In the genomic region with DNA sequence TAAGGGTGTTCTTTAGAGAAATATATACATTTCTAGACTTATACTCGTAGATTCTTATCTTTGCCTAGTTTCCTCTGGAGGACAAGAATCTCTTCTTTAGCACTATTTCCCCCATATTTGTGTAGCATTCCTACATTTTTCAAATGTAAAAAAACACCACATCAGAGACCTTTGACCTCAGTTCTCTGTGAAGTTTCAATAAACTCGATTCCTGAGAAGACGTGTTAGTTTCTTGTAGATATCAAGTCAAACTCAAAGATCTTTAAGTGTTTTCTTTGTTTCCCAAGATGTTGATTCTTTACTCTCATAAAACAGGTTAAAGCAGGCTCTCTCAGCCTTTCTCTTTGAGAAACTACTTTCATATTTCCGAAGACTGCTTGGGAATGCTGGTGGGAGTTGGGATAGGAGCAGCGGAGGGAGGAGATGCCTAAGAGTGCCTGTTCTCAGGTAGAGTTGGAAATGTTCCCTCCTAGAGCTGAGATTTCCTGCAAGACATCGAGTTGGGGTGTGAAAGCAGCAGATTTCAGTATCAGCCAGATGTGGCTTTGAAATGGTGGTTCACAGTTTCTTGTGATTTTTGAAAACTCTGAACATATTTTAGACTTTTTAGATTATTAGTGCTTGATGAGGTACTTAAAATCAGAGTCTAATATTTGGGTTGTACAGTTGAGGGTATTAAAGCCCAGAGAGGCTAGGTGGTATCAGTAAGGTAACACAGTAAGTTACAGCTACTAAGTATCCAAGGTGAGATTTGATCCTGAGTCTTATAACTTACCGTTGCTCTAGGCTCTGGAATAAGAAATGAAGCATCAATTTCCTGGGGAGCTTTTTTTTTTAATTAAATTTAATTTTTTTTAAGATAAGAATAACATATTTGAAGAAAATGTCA, we compare ENCODE assay signal across 1 cellular context.
TF ChIP-seq lines count a peak whose summit lies in the region.

No MANE protein-coding gene starts in this region.

TF ChIP-seq in GM12878, 131 proteins besides CTCF, POLR2A, EP300 and RAD21:
- TF ChIP-seq, protein P1, sequence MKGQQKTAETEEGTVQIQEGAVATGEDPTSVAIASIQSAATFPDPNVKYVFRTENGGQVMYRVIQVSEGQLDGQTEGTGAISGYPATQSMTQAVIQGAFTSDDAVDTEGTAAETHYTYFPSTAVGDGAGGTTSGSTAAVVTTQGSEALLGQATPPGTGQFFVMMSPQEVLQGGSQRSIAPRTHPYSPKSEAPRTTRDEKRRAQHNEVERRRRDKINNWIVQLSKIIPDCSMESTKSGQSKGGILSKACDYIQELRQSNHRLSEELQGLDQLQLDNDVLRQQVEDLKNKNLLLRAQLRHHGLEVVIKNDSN (IDR thresholded peaks at IDR 0.05; ENCODE audit: borderline replicate concordance, extremely low read length, insufficient read depth, low read depth, low read length): no peak
- TF ChIP-seq NBN (IDR thresholded peaks at IDR 0.05): 0 out of 2 replicates have a peak, but pooled peaks have one; percentile 31
- TF ChIP-seq ASH2L (IDR thresholded peaks at IDR 0.05; ENCODE audit: borderline replicate concordance, low read depth): no peak
- TF ChIP-seq TBL1XR1 (IDR thresholded peaks at IDR 0.05; ENCODE audit: low read depth, low read length): no peak
- TF ChIP-seq NR2C1 (IDR thresholded peaks at IDR 0.05): no peak
- no peak for TF ChIP-seq YY1 (IDR thresholded peaks at IDR 0.05; ENCODE audit: low read depth, low read length)
- no peak for TF ChIP-seq ZNF384 (IDR thresholded peaks at IDR 0.05; ENCODE audit: borderline replicate concordance, low read depth, low read length)
- TF ChIP-seq, protein P2, sequence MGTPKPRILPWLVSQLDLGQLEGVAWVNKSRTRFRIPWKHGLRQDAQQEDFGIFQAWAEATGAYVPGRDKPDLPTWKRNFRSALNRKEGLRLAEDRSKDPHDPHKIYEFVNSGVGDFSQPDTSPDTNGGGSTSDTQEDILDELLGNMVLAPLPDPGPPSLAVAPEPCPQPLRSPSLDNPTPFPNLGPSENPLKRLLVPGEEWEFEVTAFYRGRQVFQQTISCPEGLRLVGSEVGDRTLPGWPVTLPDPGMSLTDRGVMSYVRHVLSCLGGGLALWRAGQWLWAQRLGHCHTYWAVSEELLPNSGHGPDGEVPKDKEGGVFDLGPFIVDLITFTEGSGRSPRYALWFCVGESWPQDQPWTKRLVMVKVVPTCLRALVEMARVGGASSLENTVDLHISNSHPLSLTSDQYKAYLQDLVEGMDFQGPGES (IDR thresholded peaks at IDR 0.05): no peak
- no peak for TF ChIP-seq ETV6 (conservative IDR thresholded peaks at IDR 0.05 in 1 of 2, IDR thresholded peaks at IDR 0.05 in 1 of 2; ENCODE audit: borderline replicate concordance in 1 of 2, low read depth in 1 of 2)
- 0 out of 2 replicates have a peak, but pooled peaks have one; percentile 22 for TF ChIP-seq ZNF217 (IDR thresholded peaks at IDR 0.05)
- TF ChIP-seq, protein P3, sequence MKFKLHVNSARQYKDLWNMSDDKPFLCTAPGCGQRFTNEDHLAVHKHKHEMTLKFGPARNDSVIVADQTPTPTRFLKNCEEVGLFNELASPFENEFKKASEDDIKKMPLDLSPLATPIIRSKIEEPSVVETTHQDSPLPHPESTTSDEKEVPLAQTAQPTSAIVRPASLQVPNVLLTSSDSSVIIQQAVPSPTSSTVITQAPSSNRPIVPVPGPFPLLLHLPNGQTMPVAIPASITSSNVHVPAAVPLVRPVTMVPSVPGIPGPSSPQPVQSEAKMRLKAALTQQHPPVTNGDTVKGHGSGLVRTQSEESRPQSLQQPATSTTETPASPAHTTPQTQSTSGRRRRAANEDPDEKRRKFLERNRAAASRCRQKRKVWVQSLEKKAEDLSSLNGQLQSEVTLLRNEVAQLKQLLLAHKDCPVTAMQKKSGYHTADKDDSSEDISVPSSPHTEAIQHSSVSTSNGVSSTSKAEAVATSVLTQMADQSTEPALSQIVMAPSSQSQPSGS (IDR thresholded peaks at IDR 0.05; ENCODE audit: low read length): 0 out of 2 replicates have a peak, but pooled peaks have one; percentile 6
- TF ChIP-seq KAT2A (conservative IDR thresholded peaks at IDR 0.05; ENCODE audit: control insufficient read depth, low read depth, low read length): no peak
- peak; percentile 48 to 64; a peak in 3 of 4 replicates for TF ChIP-seq IKZF2 (IDR thresholded peaks at IDR 0.05)
- no peak for TF ChIP-seq DPF2 (IDR thresholded peaks at IDR 0.05)
- no peak for TF ChIP-seq IRF4 (IDR thresholded peaks at IDR 0.05; ENCODE audit: low read depth, low read length)
- peak; percentile 55; the same call in 1 of the 2 replicates for TF ChIP-seq EED (IDR thresholded peaks at IDR 0.05; ENCODE audit: low read depth)
- TF ChIP-seq MEF2B (IDR thresholded peaks at IDR 0.05; ENCODE audit: partially characterized antibody, poor library complexity, severe bottlenecking): no peak
- TF ChIP-seq TCF12 (IDR thresholded peaks at IDR 0.05; ENCODE audit: low read depth, low read length): no peak
- TF ChIP-seq, protein P4, sequence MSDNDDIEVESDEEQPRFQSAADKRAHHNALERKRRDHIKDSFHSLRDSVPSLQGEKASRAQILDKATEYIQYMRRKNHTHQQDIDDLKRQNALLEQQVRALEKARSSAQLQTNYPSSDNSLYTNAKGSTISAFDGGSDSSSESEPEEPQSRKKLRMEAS (IDR thresholded peaks at IDR 0.05; ENCODE audit: low read depth, low read length): no peak
- TF ChIP-seq NR2F1 (conservative IDR thresholded peaks at IDR 0.05): 0 out of 2 replicates have a peak, but pooled peaks have one; percentile 29
- TF ChIP-seq, protein P5, sequence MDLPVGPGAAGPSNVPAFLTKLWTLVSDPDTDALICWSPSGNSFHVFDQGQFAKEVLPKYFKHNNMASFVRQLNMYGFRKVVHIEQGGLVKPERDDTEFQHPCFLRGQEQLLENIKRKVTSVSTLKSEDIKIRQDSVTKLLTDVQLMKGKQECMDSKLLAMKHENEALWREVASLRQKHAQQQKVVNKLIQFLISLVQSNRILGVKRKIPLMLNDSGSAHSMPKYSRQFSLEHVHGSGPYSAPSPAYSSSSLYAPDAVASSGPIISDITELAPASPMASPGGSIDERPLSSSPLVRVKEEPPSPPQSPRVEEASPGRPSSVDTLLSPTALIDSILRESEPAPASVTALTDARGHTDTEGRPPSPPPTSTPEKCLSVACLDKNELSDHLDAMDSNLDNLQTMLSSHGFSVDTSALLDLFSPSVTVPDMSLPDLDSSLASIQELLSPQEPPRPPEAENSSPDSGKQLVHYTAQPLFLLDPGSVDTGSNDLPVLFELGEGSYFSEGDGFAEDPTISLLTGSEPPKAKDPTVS (IDR thresholded peaks at IDR 0.05; ENCODE audit: low read depth, low read length): no peak
- no peak for TF ChIP-seq ZZZ3 (IDR thresholded peaks at IDR 0.05; ENCODE audit: control insufficient read depth, insufficient read length, low read depth)
- no peak for TF ChIP-seq KLF5 (IDR thresholded peaks at IDR 0.05; ENCODE audit: partially characterized antibody)
